Comparison of ENCODE assay signal across 18 cellular contexts in genomic region chr4:128940966-128941365, GRCh38.
DNase-seq lines count a peak whose midpoint lies in the region; ATAC-seq, FAIRE-seq and TF ChIP-seq lines count a peak whose summit lies in the region.
"Had no signal": no experiment of that assay in that cellular context is flagged by ENCODE, and none has a peak within 500 bp of the region (broad histone marks: within the 10 kb centered on the region; RNA-seq: fewer than 3 reads in every experiment).

No MANE protein-coding gene starts in this region.

- POLR2A ChIA-PET in A673 (lab: Charles Lee; ENCODE audit: low non-redundant PET), result no interaction called here
- POLR2A ChIA-PET in K562 (lab: Yijun Ruan, JAX), result interaction anchor here (0.6 kb wide), 1 partner anchor 193 kb away, joined by 3 read pairs; no protein-coding TSS in a partner anchor

- no peaks in the 10 kb centered on the region for H3K79me2 ChIP-seq in K562 (ENCODE audit: control insufficient read depth, insufficient read depth, low read length)

- BruUV-seq in A673 (replicated peaks; lab: Mats Ljungman, UMichigan) (no TSS peak), K562 (replicated peaks; lab: Mats Ljungman, UMichigan) (no TSS peak)

- WGBS in K562 (ENCODE audit: insufficient coverage, low coverage, missing lambda C conversion rate), result 23% methylated on average over 2 of the region's 2 CpGs

- no peak for TF ChIP-seq CTCF in A673 (conservative IDR thresholded peaks at IDR 0.05; ENCODE audit: low read depth, low read length)
- TF ChIP-seq CTCF in K562 (IDR thresholded peaks at IDR 0.05 in 2 of 3, conservative IDR thresholded peaks at IDR 0.05 in 1 of 3; ENCODE audit: insufficient read depth in 2 of 3, low read depth in 1 of 3, low read length in 3 of 3), result no peak

- H3K27ac ChIP-seq in A673 (ENCODE audit: low read depth, low read length, poor library complexity, severe bottlenecking) (no peak overlapping the region), K562 (ENCODE audit: extremely low read depth, low read depth, low read length) (no peak overlapping the region), substantia nigra (ENCODE audit: low read depth, low read length, poor library complexity, severe bottlenecking) (no peak overlapping the region)
- H3K27ac ChIP-seq: BLaER1 treated with 17β-estradiol and CSF1 and Interleukin-3, amounts not matched to agents 10 nM and 100 nM; GM23248 had no signal

- peaks cover 15% of the 10 kb centered on the region for H3K36me3 ChIP-seq in A673 (ENCODE audit: insufficient read depth, low read length, poor library complexity, severe bottlenecking)
- H3K36me3 ChIP-seq in adipocyte (ENCODE audit: control insufficient read depth, insufficient read depth, low read length, severe bottlenecking), result peaks cover 85% of the 10 kb centered on the region
- peaks cover 22% of the 10 kb centered on the region; the same call in 2 of the 3 replicates for H3K36me3 ChIP-seq in K562 (ENCODE audit: control insufficient read depth, insufficient read depth, low read length)

- no peaks in the 10 kb centered on the region for H4K20me1 ChIP-seq in K562 (replicated peaks; ENCODE audit: control insufficient read depth, insufficient read depth, low read length)
- H4K20me1 ChIP-seq: BLaER1 treated with 17β-estradiol and CSF1 and Interleukin-3, amounts not matched to agents 10 nM and 100 nM had no signal

- in situ Hi-C loops in K562 (cut with MboI), result no loop called here

- no peaks in the 10 kb centered on the region for H3K27me3 ChIP-seq in A673 (replicated peaks; ENCODE audit: insufficient read depth, low read depth, low read length, poor library complexity)
- no peaks in the 10 kb centered on the region for H3K27me3 ChIP-seq in adipocyte (replicated peaks; ENCODE audit: control insufficient read depth, insufficient read depth, low read length)
- H3K27me3 ChIP-seq in K562 (ENCODE audit: control insufficient read depth in 2 of 2, insufficient read depth in 2 of 2, low read length in 2 of 2), result no peaks in the 10 kb centered on the region
- H3K27me3 ChIP-seq: BLaER1 treated with 17β-estradiol and CSF1 and Interleukin-3, amounts not matched to agents 10 nM and 100 nM had no signal

- no peak for TF ChIP-seq EP300 in K562 (IDR thresholded peaks at IDR 0.05; ENCODE audit: low read length)

- TF ChIP-seq POLR2A in K562 (conservative IDR thresholded peaks at IDR 0.05), result no peak

- DNase-seq in A673 (ENCODE audit: low spot score) (peak; percentile 22), adipocyte (ENCODE audit: low read depth) (no peak), K562 (ENCODE audit: extremely low read depth in 1 of 4, low spot score in 3 of 4) (peak in 1 of 4 experiments; percentile 10), head of caudate nucleus (peak in 23 of 42 donors; percentile 7 to 70 (median 34)), germinal center (ENCODE audit: low spot score) (no peak), globus pallidus (ENCODE audit: low spot score) (no peak), NCI-H1092 (lab: John Stamatoyannopoulos, UW) (no peak), substantia nigra (lab: John Stamatoyannopoulos, UW) (no peak)
- DNase-seq: 8988T; Calu3; CD8-positive, alpha-beta T cell; DMS53; DND-41; GM23248; HCEC 1CT had no signal

- no peaks in the 10 kb centered on the region for H3K4me1 ChIP-seq in A673 (ENCODE audit: insufficient read depth, low read length, poor library complexity, severe bottlenecking)
- H3K4me1 ChIP-seq in adipocyte (ENCODE audit: control insufficient read depth, insufficient read depth, low read length), result no peaks in the 10 kb centered on the region
- H3K4me1 ChIP-seq in K562 (replicated peaks in 1 of 2; ENCODE audit: control insufficient read depth in 2 of 2, insufficient read depth in 2 of 2, low read length in 2 of 2), result no peaks in the 10 kb centered on the region
- H3K4me1 ChIP-seq: BLaER1 treated with 17β-estradiol and CSF1 and Interleukin-3, amounts not matched to agents 10 nM and 100 nM had no signal

- H3K9me3 ChIP-seq in A673 (ENCODE audit: low read depth, low read length, poor library complexity, severe bottlenecking), result peaks cover 7% of the 10 kb centered on the region
- peaks cover 90% of the 10 kb centered on the region for H3K9me3 ChIP-seq in adipocyte (ENCODE audit: control insufficient read depth, low read length)
- H3K9me3 ChIP-seq in K562 (replicated peaks; ENCODE audit: control insufficient read depth, insufficient read depth, low read depth, low read length), result no peaks in the 10 kb centered on the region

- no peak overlapping the region for H3K9ac ChIP-seq in adipocyte (ENCODE audit: low read length)
- H3K9ac ChIP-seq in K562 (ENCODE audit: insufficient read depth in 1 of 2, low read depth in 2 of 2, low read length in 2 of 2), result no peak overlapping the region
- H3K9ac ChIP-seq: BLaER1 treated with 17β-estradiol and CSF1 and Interleukin-3, amounts not matched to agents 10 nM and 100 nM; GM23248 had no signal

- H3K9me1 ChIP-seq in K562 (ENCODE audit: control insufficient read depth, insufficient read depth, low read length), result no peaks in the 10 kb centered on the region

- no peak overlapping the region for H2AFZ ChIP-seq in K562 (ENCODE audit: low read depth, low read length)
- H2AFZ ChIP-seq: GM23248 had no signal

- no peak for TF ChIP-seq RAD21 in K562 (CRISPR knock-in tag; conservative IDR thresholded peaks at IDR 0.05 in 1 of 2, IDR thresholded peaks at IDR 0.05 in 1 of 2)

- H3K4me3 ChIP-seq in A673 (ENCODE audit: low read depth, low read length, poor library complexity, severe bottlenecking), result no peak overlapping the region
- peak overlapping the region; percentile 44 for H3K4me3 ChIP-seq in adipocyte (ENCODE audit: low read length)
- H3K4me3 ChIP-seq in K562, result no peak overlapping the region
- H3K4me3 ChIP-seq: BLaER1 treated with 17β-estradiol and CSF1 and Interleukin-3, amounts not matched to agents 10 nM and 100 nM; GM23248 had no signal

- intact Hi-C loops in A673 (cut with micrococcal nuclease; ENCODE audit: unreplicated experiment), result no loop called here
- intact Hi-C loops in K562 (cut with micrococcal nuclease), result no loop called here
- intact Hi-C loops in head of caudate nucleus (cut with DNase I), result no loop called here

- ATAC-seq in K562, result no peak
- ATAC-seq: CD8-positive, alpha-beta T cell had no signal

- no peak for FAIRE-seq in K562 (lab: Jason Lieb, UNC)
- FAIRE-seq: GM12891, H54 had no signal

- H3K4me2 ChIP-seq in K562 (ENCODE audit: insufficient read depth, low read length), result no peak overlapping the region
- H3K4me2 ChIP-seq: BLaER1 treated with 17β-estradiol and CSF1 and Interleukin-3, amounts not matched to agents 10 nM and 100 nM had no signal

- CTCF ChIA-PET in A673 (lab: Charles Lee), result no interaction called here
- CTCF ChIA-PET in K562 (lab: Yijun Ruan, JAX; ENCODE audit: low intra/inter-chr PET ratio), result no interaction called here

TF ChIP-seq in K562, 482 proteins besides CTCF, POLR2A, EP300 and RAD21 (continues in another document):
- no peak for TF ChIP-seq OTX1 (CRISPR knock-in tag; IDR thresholded peaks at IDR 0.05)
- peak; percentile 34; the same call in 1 of the 2 replicates for TF ChIP-seq ARID1B (IDR thresholded peaks at IDR 0.05)
- no peak for TF ChIP-seq ZNF444 (CRISPR knock-in tag; IDR thresholded peaks at IDR 0.05)
- no peak for TF ChIP-seq KLF10 (CRISPR knock-in tag; IDR thresholded peaks at IDR 0.05)
- no peak for TF ChIP-seq LCOR (CRISPR knock-in tag; IDR thresholded peaks at IDR 0.05)
- TF ChIP-seq BCL6 (CRISPR knock-in tag; IDR thresholded peaks at IDR 0.05), result no peak
- TF ChIP-seq ZSCAN29 (IDR thresholded peaks at IDR 0.05), result no peak
- TF ChIP-seq RB1 (IDR thresholded peaks at IDR 0.05; ENCODE audit: low read depth), result no peak
- TF ChIP-seq NCOA2 (IDR thresholded peaks at IDR 0.05; ENCODE audit: partially characterized antibody in 2 of 2), result no peak
- TF ChIP-seq ARID3B (CRISPR knock-in tag; IDR thresholded peaks at IDR 0.05; ENCODE audit: borderline replicate concordance), result no peak
- no peak for TF ChIP-seq IRF1 (CRISPR knock-in tag; IDR thresholded peaks at IDR 0.05; ENCODE audit: borderline replicate concordance)
- TF ChIP-seq CEBPB (tag; IDR thresholded peaks at IDR 0.05), result peak; percentile 54; the same call in 1 of the 2 replicates
- TF ChIP-seq ZNF140 (CRISPR knock-in tag; IDR thresholded peaks at IDR 0.05), result no peak
- peak; percentile 48; the same call in 1 of the 2 replicates for TF ChIP-seq TCF3 (CRISPR knock-in tag; IDR thresholded peaks at IDR 0.05)
- TF ChIP-seq ZNF707 (CRISPR knock-in tag; conservative IDR thresholded peaks at IDR 0.05), result no peak
- no peak for TF ChIP-seq PRPF4 (IDR thresholded peaks at IDR 0.05; ENCODE audit: insufficient read depth, low read depth, low read length, poor library complexity, severe bottlenecking)
- no peak for TF ChIP-seq ZNF830 (CRISPR knock-in tag; IDR thresholded peaks at IDR 0.05)
- 0 out of 2 replicates have a peak, but pooled peaks have one; percentile 8 for TF ChIP-seq TAL1 (IDR thresholded peaks at IDR 0.05)
- no peak for TF ChIP-seq FOXJ3 (CRISPR knock-in tag; IDR thresholded peaks at IDR 0.05)
- no peak for TF ChIP-seq ZNF507 (tag; conservative IDR thresholded peaks at IDR 0.05)
- no peak for TF ChIP-seq HSF4 (CRISPR knock-in tag; IDR thresholded peaks at IDR 0.05; ENCODE audit: borderline replicate concordance)
- TF ChIP-seq MCM3 (IDR thresholded peaks at IDR 0.05), result no peak
- no peak for TF ChIP-seq MAX (CRISPR knock-in tag; IDR thresholded peaks at IDR 0.05)

Comparison
In these comparisons a context has a peak if more than half of its experiments do, and no peak if none do; other contexts are left out.
1. DNase-seq: peak in A673 (single experiment) and head of caudate nucleus (23 of 42); none in adipocyte (single experiment), germinal center (single experiment), globus pallidus (single experiment), NCI-H1092 (single experiment) and substantia nigra (0 of 49).